9 cellular contexts compared by ENCODE assay signal in the genomic region with DNA sequence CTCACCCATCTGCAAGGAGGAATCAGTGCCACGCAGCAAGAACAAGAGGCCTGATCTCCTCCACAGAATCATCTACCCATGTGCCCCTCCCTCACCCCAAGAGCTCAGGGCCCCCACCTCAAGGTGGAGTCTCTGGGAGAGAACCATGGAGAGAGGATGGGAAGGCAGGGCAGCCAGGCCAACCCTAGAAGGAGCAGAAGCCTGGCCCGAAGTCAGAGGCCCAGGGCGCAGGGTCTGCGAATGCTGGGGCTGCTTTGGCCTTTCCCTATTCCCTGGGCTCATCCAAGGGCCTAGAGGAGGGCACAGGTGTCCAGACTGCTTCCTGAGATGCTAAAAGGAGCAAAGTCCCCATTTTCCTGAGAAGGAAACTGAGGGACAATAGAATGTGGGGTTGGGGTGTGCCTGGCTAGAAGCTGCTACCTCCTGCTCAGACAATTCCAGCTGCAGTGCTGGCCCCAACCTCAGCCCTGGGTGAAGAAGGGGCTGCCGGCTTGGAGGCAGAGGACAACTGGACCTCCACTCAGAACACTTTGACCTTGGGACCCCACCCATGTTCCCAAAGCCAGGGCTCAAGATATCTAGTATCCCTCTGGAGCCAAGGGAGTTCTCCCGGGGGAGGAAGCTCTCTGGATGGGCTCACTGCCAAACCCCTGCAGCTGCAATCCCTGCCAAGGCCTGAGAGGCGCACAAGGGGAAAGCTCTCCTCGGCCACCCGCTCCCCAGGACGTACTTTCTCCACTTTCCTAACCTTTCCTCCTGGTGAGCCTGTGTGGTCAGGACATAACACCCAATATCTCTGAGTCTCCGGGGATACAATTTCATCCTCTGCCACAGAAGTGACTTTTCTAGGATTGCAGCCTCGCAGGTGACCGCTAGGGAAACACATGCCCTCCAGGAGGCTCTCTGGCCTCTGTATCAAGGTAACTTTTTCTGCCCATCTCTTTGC. TPM values are rescaled to one million over a fixed set of nuclear protein-coding genes. Genes with fewer than 3 reads are reported as not detected.
DNase-seq lines count a peak whose midpoint lies in the region; ATAC-seq, FAIRE-seq and TF ChIP-seq lines count a peak whose summit lies in the region.
"Had no signal": no experiment of that assay in that cellular context is flagged by ENCODE, and none has a peak within 500 bp of the region (broad histone marks: within the 10 kb centered on the region; RNA-seq: fewer than 3 reads in every experiment).

No MANE protein-coding gene starts in this region.

- 41% methylated on average over 13 of the region's 13 CpGs for WGBS in right lobe of liver (ENCODE audit: insufficient coverage, low coverage, low lambda C conversion rate, missing lambda C conversion rate)

- intact Hi-C loops in right lobe of liver (cut with DNase I) = no loop called here
- intact Hi-C loops in activated T-helper 2 cell treated with anti-CD3 and anti-CD28 coated beads, Interferon-gamma antibody, Interleukin-2, Interleukin-4, amounts not matched to agents 10 μg/mL and 5 μg/mL and 100 μg/mL, durations not matched to agents 14 hours and 24 hours and 36 hours (cut with micrococcal nuclease) = no loop called here

- peaks cover 26% of the 10 kb centered on the region for H3K4me1 Mint-ChIP-seq in activated naive CD4-positive, alpha-beta T cell treated with anti-CD3 and anti-CD28 coated beads, Interleukin-2, amount 10 ng/mL, durations not matched to agents 7 days and 5 days
- peaks cover 12% of the 10 kb centered on the region for H3K4me1 Mint-ChIP-seq in chondrocyte (ENCODE audit: low read depth)
- peaks cover 12% of the 10 kb centered on the region for H3K4me1 Mint-ChIP-seq in activated T-helper 2 cell treated with anti-CD3 and anti-CD28 coated beads, Interferon-gamma antibody, Interleukin-2, Interleukin-4, amounts not matched to agents 10 μg/mL and 5 μg/mL and 100 μg/mL, durations not matched to agents 14 hours and 24 hours and 36 hours (ENCODE audit: low read depth)

- TF ChIP-seq CTCF in chondrocyte (IDR thresholded peaks at IDR 0.05) (peak; percentile 66), right lobe of liver (IDR thresholded peaks at IDR 0.05) (peak; percentile 39 to 63 (median 54))

- peak; percentile 19 for DNase-seq in activated naive CD4-positive, alpha-beta T cell treated with anti-CD3 and anti-CD28 coated beads, Interleukin-2, amount 10 ng/mL, durations not matched to agents 7 days and 5 days
- no peak for DNase-seq in activated naive CD4-positive, alpha-beta T cell treated with anti-CD3 and anti-CD28 coated beads, Interleukin-2, amount 50 U/mL, for 16 hours
- peak; percentile 76 for DNase-seq in NCI-H510A (lab: John Stamatoyannopoulos, UW)
- DNase-seq in chondrocyte (ENCODE audit: low spot score) = no peak
- DNase-seq in right lobe of liver = peak; percentile 73 to 80 (median 79)
- DNase-seq in urothelium cell line (ENCODE audit: low spot score) = peak; percentile 75
- DNase-seq in activated T-helper 2 cell treated with anti-CD3 and anti-CD28 coated beads, Interferon-gamma antibody, Interleukin-2, Interleukin-4, amounts not matched to agents 10 μg/mL and 5 μg/mL and 100 μg/mL, durations not matched to agents 14 hours and 24 hours and 36 hours (ENCODE audit: low spot score) = no peak
- DNase-seq: activated naive CD8-positive, alpha-beta T cell treated with anti-CD3 and anti-CD28 coated beads, Interleukin-2, amount 10 ng/mL, durations not matched to agents 7 days and 5 days had no signal

- no peak overlapping the region for H3K4me3 Mint-ChIP-seq in activated naive CD4-positive, alpha-beta T cell treated with anti-CD3 and anti-CD28 coated beads, Interleukin-2, amount 10 ng/mL, durations not matched to agents 7 days and 5 days
- H3K4me3 Mint-ChIP-seq in chondrocyte (ENCODE audit: unreplicated experiment) = no peak overlapping the region
- no peak overlapping the region for H3K4me3 Mint-ChIP-seq in activated T-helper 2 cell treated with anti-CD3 and anti-CD28 coated beads, Interferon-gamma antibody, Interleukin-2, Interleukin-4, amounts not matched to agents 10 μg/mL and 5 μg/mL and 100 μg/mL, durations not matched to agents 14 hours and 24 hours and 36 hours (ENCODE audit: low read depth)

- H3K9me3 ChIP-seq in right lobe of liver = no peaks in the 10 kb centered on the region

- TF ChIP-seq POLR2A in right lobe of liver (IDR thresholded peaks at IDR 0.05) = no peak

- no peak overlapping the region for H3K27ac ChIP-seq in right lobe of liver

- ATAC-seq in right lobe of liver (peak; percentile 66 to 86 (median 82)), GM21367 (IDR thresholded peaks at IDR 0.05; ENCODE audit: unreplicated experiment) (no peak)

- CTCF ChIA-PET in activated naive CD4-positive, alpha-beta T cell treated with anti-CD3 and anti-CD28 coated beads, Interleukin-2, amount 10 ng/mL, durations not matched to agents 7 days and 5 days (lab: Charles Lee) = interaction anchor here (0.8 to 3.7 kb wide), 5 partner anchors 7 to 103 kb away, joined by 3 to 36 read pairs (median 3); no protein-coding TSS in a partner anchor

- H3K36me3 ChIP-seq in right lobe of liver = no peaks in the 10 kb centered on the region

- FAIRE-seq in urothelium cell line (lab: Jason Lieb, UNC) = no peak

- H3K27me3 Mint-ChIP-seq in activated naive CD4-positive, alpha-beta T cell treated with anti-CD3 and anti-CD28 coated beads, Interleukin-2, amount 10 ng/mL, durations not matched to agents 7 days and 5 days = peaks cover 50% of the 10 kb centered on the region
- H3K27me3 Mint-ChIP-seq in chondrocyte (ENCODE audit: low read depth) = peaks cover 39% of the 10 kb centered on the region
- peaks cover 15% of the 10 kb centered on the region for H3K27me3 Mint-ChIP-seq in activated T-helper 2 cell treated with anti-CD3 and anti-CD28 coated beads, Interferon-gamma antibody, Interleukin-2, Interleukin-4, amounts not matched to agents 10 μg/mL and 5 μg/mL and 100 μg/mL, durations not matched to agents 14 hours and 24 hours and 36 hours (ENCODE audit: low read depth)

- no peaks in the 10 kb centered on the region for H3K9me3 Mint-ChIP-seq in activated naive CD4-positive, alpha-beta T cell treated with anti-CD3 and anti-CD28 coated beads, Interleukin-2, amount 10 ng/mL, durations not matched to agents 7 days and 5 days
- H3K9me3 Mint-ChIP-seq in chondrocyte (ENCODE audit: low read depth) = no peaks in the 10 kb centered on the region
- H3K9me3 Mint-ChIP-seq in activated T-helper 2 cell treated with anti-CD3 and anti-CD28 coated beads, Interferon-gamma antibody, Interleukin-2, Interleukin-4, amounts not matched to agents 10 μg/mL and 5 μg/mL and 100 μg/mL, durations not matched to agents 14 hours and 24 hours and 36 hours = no peaks in the 10 kb centered on the region
- H3K9me3 Mint-ChIP-seq: activated naive CD8-positive, alpha-beta T cell treated with anti-CD3 and anti-CD28 coated beads, Interleukin-2, amount 10 ng/mL, durations not matched to agents 7 days and 5 days had no signal

- H3K27me3 ChIP-seq in right lobe of liver = no peaks in the 10 kb centered on the region

- no peaks in the 10 kb centered on the region for H3K36me3 Mint-ChIP-seq in activated naive CD4-positive, alpha-beta T cell treated with anti-CD3 and anti-CD28 coated beads, Interleukin-2, amount 10 ng/mL, durations not matched to agents 7 days and 5 days
- H3K36me3 Mint-ChIP-seq in chondrocyte (ENCODE audit: low read depth) = no peaks in the 10 kb centered on the region
- no peaks in the 10 kb centered on the region for H3K36me3 Mint-ChIP-seq in activated T-helper 2 cell treated with anti-CD3 and anti-CD28 coated beads, Interferon-gamma antibody, Interleukin-2, Interleukin-4, amounts not matched to agents 10 μg/mL and 5 μg/mL and 100 μg/mL, durations not matched to agents 14 hours and 24 hours and 36 hours (ENCODE audit: low read depth)
- H3K36me3 Mint-ChIP-seq: activated naive CD8-positive, alpha-beta T cell treated with anti-CD3 and anti-CD28 coated beads, Interleukin-2, amount 10 ng/mL, durations not matched to agents 7 days and 5 days had no signal

- no peak overlapping the region for H3K27ac Mint-ChIP-seq in activated naive CD4-positive, alpha-beta T cell treated with anti-CD3 and anti-CD28 coated beads, Interleukin-2, amount 10 ng/mL, durations not matched to agents 7 days and 5 days
- H3K27ac Mint-ChIP-seq in chondrocyte (ENCODE audit: unreplicated experiment) = no peak overlapping the region
- no peak overlapping the region for H3K27ac Mint-ChIP-seq in activated T-helper 2 cell treated with anti-CD3 and anti-CD28 coated beads, Interferon-gamma antibody, Interleukin-2, Interleukin-4, amounts not matched to agents 10 μg/mL and 5 μg/mL and 100 μg/mL, durations not matched to agents 14 hours and 24 hours and 36 hours

- H3K4me1 ChIP-seq in right lobe of liver = no peaks in the 10 kb centered on the region

- no peak overlapping the region for H3K4me3 ChIP-seq in right lobe of liver

RNA-seq across cellular contexts. Expression of gene LEMD1, which starts 16.6 kb away (rescaled TPM):
- not detected in 3 replicates for total RNA-seq in chondrocyte
- total RNA-seq in right lobe of liver = not detected
- total RNA-seq in activated T-helper 2 cell treated with anti-CD3 and anti-CD28 coated beads, Interferon-gamma antibody, Interleukin-2, Interleukin-4, amounts not matched to agents 10 μg/mL and 5 μg/mL and 100 μg/mL, durations not matched to agents 14 hours and 24 hours and 36 hours = 0.48 TPM in 1 of 2 replicates, not detected in the other

RNA-seq across cellular contexts. Expression of gene BLACAT1, which starts 17.4 kb away (rescaled TPM):
- total RNA-seq in chondrocyte (not detected in 3 replicates), right lobe of liver (under 1 TPM in 1 of 6 experiments, not detected in 5; 0.06 TPM)
- not detected in 2 replicates for total RNA-seq in activated T-helper 2 cell treated with anti-CD3 and anti-CD28 coated beads, Interferon-gamma antibody, Interleukin-2, Interleukin-4, amounts not matched to agents 10 μg/mL and 5 μg/mL and 100 μg/mL, durations not matched to agents 14 hours and 24 hours and 36 hours

Comparison
In these comparisons a context has a peak if more than half of its experiments do, and no peak if none do; other contexts are left out.
1. DNase-seq: peak in activated naive CD4-positive, alpha-beta T cell treated with anti-CD3 and anti-CD28 coated beads, Interleukin-2, amount 10 ng/mL, durations not matched to agents 7 days and 5 days (single experiment), NCI-H510A (single experiment), right lobe of liver (3 of 3) and urothelium cell line (single experiment); none in activated naive CD4-positive, alpha-beta T cell treated with anti-CD3 and anti-CD28 coated beads, Interleukin-2, amount 50 U/mL, for 16 hours (single experiment), chondrocyte (single experiment) and activated T-helper 2 cell treated with anti-CD3 and anti-CD28 coated beads, Interferon-gamma antibody, Interleukin-2, Interleukin-4, amounts not matched to agents 10 μg/mL and 5 μg/mL and 100 μg/mL, durations not matched to agents 14 hours and 24 hours and 36 hours (single experiment).